ENCODE assay signal across 29 cellular contexts in genomic region chr10:53939654-53940053, GRCh38.
"Had no signal": no experiment of that assay in that cellular context is flagged by ENCODE, and none has a peak within 500 bp of the region (broad histone marks: within the 10 kb centered on the region; RNA-seq: fewer than 3 reads in every experiment).

No MANE protein-coding gene starts in this region.

- H3K9me3 Mint-ChIP-seq: dendritic cell treated with granulocyte-macrophage colony-stimulating factor and Interleukin-4, amounts not matched to agents 40 ng/mL and 50 ng/mL, for 4 days; endodermal cell had no signal

- H3K27ac ChIP-seq: colonic mucosa, coronary artery, dorsolateral prefrontal cortex, epithelial cell of prostate, esophagus muscularis mucosa, esophagus squamous epithelium, foreskin keratinocyte, gastrocnemius medialis, gastroesophageal sphincter, heart left ventricle, heart right ventricle had no signal

- H3K27me3 ChIP-seq: colonic mucosa, dorsolateral prefrontal cortex, esophagus muscularis mucosa, esophagus squamous epithelium, foreskin keratinocyte, gastrocnemius medialis, gastroesophageal sphincter, heart left ventricle, heart right ventricle had no signal

- H3K27me3 Mint-ChIP-seq: dendritic cell treated with granulocyte-macrophage colony-stimulating factor and Interleukin-4, amounts not matched to agents 40 ng/mL and 50 ng/mL, for 4 days; effector memory CD8-positive, alpha-beta T cell had no signal

- H3K27ac Mint-ChIP-seq: dendritic cell treated with granulocyte-macrophage colony-stimulating factor and Interleukin-4, amounts not matched to agents 40 ng/mL and 50 ng/mL, for 4 days; effector memory CD8-positive, alpha-beta T cell; endodermal cell had no signal

- H3K36me3 ChIP-seq: colonic mucosa, esophagus muscularis mucosa, esophagus squamous epithelium, gastrocnemius medialis, gastroesophageal sphincter, heart left ventricle, heart right ventricle had no signal

- H3K4me1 ChIP-seq: colonic mucosa, esophagus muscularis mucosa, esophagus squamous epithelium, foreskin keratinocyte, gastrocnemius medialis, gastroesophageal sphincter, heart left ventricle, heart right ventricle had no signal

- H3K4me3 Mint-ChIP-seq: dendritic cell treated with granulocyte-macrophage colony-stimulating factor and Interleukin-4, amounts not matched to agents 40 ng/mL and 50 ng/mL, for 4 days; effector memory CD8-positive, alpha-beta T cell; endodermal cell had no signal

- FAIRE-seq: colon, endometrium, endothelial cell of umbilical vein, frontal cortex had no signal

- H3K9me3 ChIP-seq: colonic mucosa, esophagus muscularis mucosa, esophagus squamous epithelium, gastrocnemius medialis, gastroesophageal sphincter had no signal

- DNase-seq: colonic mucosa; cortex of kidney; dermis blood vessel endothelial cell; dorsolateral prefrontal cortex; effector CD4-positive, alpha-beta T cell; effector CD8-positive, alpha-beta T cell; effector memory CD4-positive, alpha-beta T cell; effector memory CD8-positive, alpha-beta T cell; endodermal cell; erythroblast; esophagus squamous epithelium; foreskin fibroblast; foreskin keratinocyte; foreskin melanocyte; gastrocnemius medialis; glutamatergic neuron; head of caudate nucleus; heart left ventricle; heart right ventricle had no signal

- H3K4me1 Mint-ChIP-seq: endodermal cell had no signal

- ATAC-seq: effector memory CD8-positive, alpha-beta T cell; esophagus mucosa; foreskin keratinocyte; gastrocnemius medialis; gastroesophageal sphincter; heart left ventricle; heart right ventricle had no signal

- H3K4me3 ChIP-seq: colonic mucosa, coronary artery, dorsolateral prefrontal cortex, esophagus muscularis mucosa, esophagus squamous epithelium, gastrocnemius medialis, gastroesophageal sphincter, heart left ventricle, heart right ventricle had no signal
